ENCODE assay signal across 8 cellular contexts in the genomic region with DNA sequence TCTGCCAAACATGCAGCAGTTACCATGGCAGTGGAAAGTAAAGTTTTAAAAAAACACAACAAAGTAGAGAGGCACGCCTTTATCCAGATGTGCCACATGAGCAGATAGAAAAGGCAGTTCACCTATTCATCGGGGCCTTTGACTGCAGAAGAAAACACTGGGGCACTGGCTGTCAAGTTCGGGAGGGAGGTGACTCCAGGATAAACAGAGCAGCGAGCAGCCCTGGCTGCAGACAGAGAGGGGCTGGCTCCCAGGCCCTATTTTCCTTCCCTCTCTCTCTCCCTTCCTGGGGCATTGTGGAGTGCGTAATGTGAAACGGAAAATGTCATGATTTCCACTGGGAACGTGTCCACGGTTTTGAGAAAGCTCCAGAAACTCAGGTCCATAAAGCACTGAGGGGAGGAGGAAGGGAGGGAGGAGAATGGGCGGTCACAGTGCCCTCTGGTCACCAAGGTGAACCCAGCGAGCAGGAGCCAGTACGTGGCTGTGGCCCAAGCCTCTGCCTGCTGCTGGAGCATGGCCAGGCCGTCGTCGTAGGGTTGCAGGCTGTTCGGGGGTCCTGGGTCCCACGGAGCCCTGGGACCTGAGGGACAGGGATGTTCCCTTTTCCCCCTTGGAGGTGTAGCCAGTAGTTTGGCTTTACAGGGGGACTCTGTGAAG.
A peak's percentile ranks its signal among the peaks of the same experiment; 100 is the strongest.
DNase-seq lines count a peak whose midpoint lies in the region; ATAC-seq and TF ChIP-seq lines count a peak whose summit lies in the region.

No MANE protein-coding gene starts in this region.

- H3K27ac Mint-ChIP-seq in activated CD4-positive, alpha-beta T cell treated with anti-CD3 and anti-CD28 coated beads, Interleukin-2, amount 10 ng/mL, durations not matched to agents 24 days and 14 days = peak overlapping the region; percentile 96

- peaks cover 65% of the 10 kb centered on the region for H3K4me1 ChIP-seq in neuron (ENCODE audit: insufficient read depth, low read length)

- peak overlapping the region; percentile 32 for H3K4me3 ChIP-seq in epithelial cell of proximal tubule (ENCODE audit: low read depth, low read length)
- H3K4me3 ChIP-seq in neuron (ENCODE audit: low read length) = peak overlapping the region; percentile 41

- H3K36me3 Mint-ChIP-seq in activated CD4-positive, alpha-beta T cell treated with anti-CD3 and anti-CD28 coated beads, Interleukin-2, amount 10 ng/mL, durations not matched to agents 24 days and 14 days (ENCODE audit: low read depth) = peaks cover 5% of the 10 kb centered on the region

- H3K27me3 ChIP-seq in neuron (ENCODE audit: insufficient read depth, low read length) = no peaks in the 10 kb centered on the region

- ATAC-seq in GM19438 (IDR thresholded peaks at IDR 0.05; ENCODE audit: low read depth, unreplicated experiment) (peak; percentile 12), HG03139 (IDR thresholded peaks at IDR 0.05; ENCODE audit: unreplicated experiment) (no peak), GM21390 (IDR thresholded peaks at IDR 0.05; ENCODE audit: unreplicated experiment) (no peak)

- H3K36me3 ChIP-seq in neuron (ENCODE audit: insufficient read depth, low read length) = no peaks in the 10 kb centered on the region

- H3K4me3 Mint-ChIP-seq in activated CD4-positive, alpha-beta T cell treated with anti-CD3 and anti-CD28 coated beads, Interleukin-2, amount 10 ng/mL, durations not matched to agents 24 days and 14 days = peak overlapping the region; percentile 76

- no peaks in the 10 kb centered on the region for H3K9me3 Mint-ChIP-seq in activated CD4-positive, alpha-beta T cell treated with anti-CD3 and anti-CD28 coated beads, Interleukin-2, amount 10 ng/mL, durations not matched to agents 24 days and 14 days

- DNase-seq in HPDE6-E6E7 (ENCODE audit: extremely low spot score) (peak; percentile 81), epithelial cell of proximal tubule (ENCODE audit: low read depth) (no peak), NCI-H2171 (lab: John Stamatoyannopoulos, UW) (no peak)
- DNase-seq in activated CD4-positive, alpha-beta T cell treated with anti-CD3 and anti-CD28 coated beads, Interleukin-2, amount 10 ng/mL, durations not matched to agents 24 days and 14 days = peak; percentile 81

- H3K27me3 Mint-ChIP-seq in activated CD4-positive, alpha-beta T cell treated with anti-CD3 and anti-CD28 coated beads, Interleukin-2, amount 10 ng/mL, durations not matched to agents 24 days and 14 days = peaks cover 2% of the 10 kb centered on the region

- peak overlapping the region; percentile 23 for H2AFZ ChIP-seq in neuron (ENCODE audit: low read depth, low read length)

- intact Hi-C loops in activated CD4-positive, alpha-beta T cell treated with anti-CD3 and anti-CD28 coated beads, Interleukin-2, amount 10 ng/mL, durations not matched to agents 24 days and 14 days (cut with micrococcal nuclease) = loop anchor here (1.0 to 2.0 kb wide), 9 partner anchors 44 to 359 kb away; no protein-coding TSS in a partner anchor

- H3K4me1 Mint-ChIP-seq in activated CD4-positive, alpha-beta T cell treated with anti-CD3 and anti-CD28 coated beads, Interleukin-2, amount 10 ng/mL, durations not matched to agents 24 days and 14 days = peaks cover 93% of the 10 kb centered on the region

- no peak for TF ChIP-seq CTCF in epithelial cell of proximal tubule (conservative IDR thresholded peaks at IDR 0.05; ENCODE audit: low read depth, low read length)

- H3K9me3 ChIP-seq in neuron (ENCODE audit: low read length) = no peaks in the 10 kb centered on the region

Comparison
In these comparisons a context has a peak if more than half of its experiments do, and no peak if none do; other contexts are left out.
1. DNase-seq: peak in HPDE6-E6E7 (single experiment) and activated CD4-positive, alpha-beta T cell treated with anti-CD3 and anti-CD28 coated beads, Interleukin-2, amount 10 ng/mL, durations not matched to agents 24 days and 14 days (single experiment); none in epithelial cell of proximal tubule (single experiment) and NCI-H2171 (single experiment).